22 cellular contexts compared by ENCODE assay signal in genomic region chr3:111579495-111579894, GRCh38. TPM values are rescaled to one million over a fixed set of nuclear protein-coding genes. Genes with fewer than 3 reads are reported as not detected.
DNase-seq lines count a peak whose midpoint lies in the region; ATAC-seq, FAIRE-seq and TF ChIP-seq lines count a peak whose summit lies in the region.
"Had no signal": no experiment of that assay in that cellular context is flagged by ENCODE, and none has a peak within 500 bp of the region (broad histone marks: within the 10 kb centered on the region; RNA-seq: fewer than 3 reads in every experiment).

No MANE protein-coding gene starts in this region.

- H3K4me1 Mint-ChIP-seq in activated CD4-positive, alpha-beta T cell treated with anti-CD3 and anti-CD28 coated beads for 36 hours: peaks cover 78% of the 10 kb centered on the region
- peaks cover 87% of the 10 kb centered on the region for H3K4me1 Mint-ChIP-seq in activated T-helper 1 cell treated with anti-CD3 and anti-CD28 coated beads, Interleukin-12 subunit alpha, Interleukin-12 subunit beta, Interleukin-2, Interleukin-4 antibody, amounts not matched to agents 30 ng/mL and 10 ng/mL and 1 ng/mL, durations not matched to agents 14 hours and 24 hours and 36 hours (ENCODE audit: low read depth)
- H3K4me1 Mint-ChIP-seq in natural killer cell: peaks cover 46 to 50% of the 10 kb centered on the region in 2 donors

- H3K4me1 ChIP-seq in A549: peaks cover 61% of the 10 kb centered on the region
- no peaks in the 10 kb centered on the region for H3K4me1 ChIP-seq in left lung

- H3K27ac Mint-ChIP-seq in activated CD4-positive, alpha-beta T cell treated with anti-CD3 and anti-CD28 coated beads for 36 hours: peak overlapping the region; percentile 72
- peak overlapping the region; percentile 49 for H3K27ac Mint-ChIP-seq in activated T-helper 1 cell treated with anti-CD3 and anti-CD28 coated beads, Interleukin-12 subunit alpha, Interleukin-12 subunit beta, Interleukin-2, Interleukin-4 antibody, amounts not matched to agents 30 ng/mL and 10 ng/mL and 1 ng/mL, durations not matched to agents 14 hours and 24 hours and 36 hours
- H3K27ac Mint-ChIP-seq in natural killer cell: peak overlapping the region; percentile 23 to 69
- H3K27ac Mint-ChIP-seq: HFFc6 had no signal

- H3K9me3 ChIP-seq in A549 (peaks cover 5% of the 10 kb centered on the region; the same call in 1 of the 3 replicates), left lung (no peaks in the 10 kb centered on the region)

- no peaks in the 10 kb centered on the region for H3K27me3 Mint-ChIP-seq in activated CD4-positive, alpha-beta T cell treated with anti-CD3 and anti-CD28 coated beads for 36 hours
- H3K27me3 Mint-ChIP-seq in activated T-helper 1 cell treated with anti-CD3 and anti-CD28 coated beads, Interleukin-12 subunit alpha, Interleukin-12 subunit beta, Interleukin-2, Interleukin-4 antibody, amounts not matched to agents 30 ng/mL and 10 ng/mL and 1 ng/mL, durations not matched to agents 14 hours and 24 hours and 36 hours (ENCODE audit: insufficient read depth): no peaks in the 10 kb centered on the region
- no peaks in the 10 kb centered on the region for H3K27me3 Mint-ChIP-seq in natural killer cell (ENCODE audit: low read depth in 2 of 2)
- H3K27me3 Mint-ChIP-seq: CD8-positive, alpha-beta memory T cell had no signal

- CTCF ChIA-PET in activated CD4-positive, alpha-beta T cell treated with anti-CD3 and anti-CD28 coated beads for 36 hours (lab: Charles Lee): interaction anchor here (1.7 to 3.1 kb wide), 6 partner anchors 11 to 136 kb away, joined by 3 to 33 read pairs (median 10); no protein-coding TSS in a partner anchor
- CTCF ChIA-PET in A549 (lab: Yijun Ruan, JAX): interaction anchor here (1.6 to 6.4 kb wide), 6 partner anchors 15 to 136 kb away, joined by 4 to 112 read pairs (median 22); partner anchors contain the start of gene ZBED2

- peak overlapping the region; percentile 74 to 82; a peak in 4 of 6 replicates for H3K27ac ChIP-seq in A549
- no peak overlapping the region for H3K27ac ChIP-seq in left lung
- H3K27ac ChIP-seq: BLaER1, KMS-11 had no signal

- POLR2A ChIA-PET in activated CD4-positive, alpha-beta T cell treated with anti-CD3 and anti-CD28 coated beads for 36 hours (lab: Charles Lee): no interaction called here
- POLR2A ChIA-PET in A549 (lab: Yijun Ruan, JAX): no interaction called here

- no peak overlapping the region for H3K4me2 ChIP-seq in A549
- H3K4me2 ChIP-seq: BLaER1, KMS-11 had no signal

- peaks cover 76% of the 10 kb centered on the region for H3K36me3 Mint-ChIP-seq in activated CD4-positive, alpha-beta T cell treated with anti-CD3 and anti-CD28 coated beads for 36 hours (ENCODE audit: low read depth)
- H3K36me3 Mint-ChIP-seq in activated T-helper 1 cell treated with anti-CD3 and anti-CD28 coated beads, Interleukin-12 subunit alpha, Interleukin-12 subunit beta, Interleukin-2, Interleukin-4 antibody, amounts not matched to agents 30 ng/mL and 10 ng/mL and 1 ng/mL, durations not matched to agents 14 hours and 24 hours and 36 hours (ENCODE audit: low read depth): peaks cover 70% of the 10 kb centered on the region
- H3K36me3 Mint-ChIP-seq in natural killer cell: no peaks in the 10 kb centered on the region

- no peak for ATAC-seq in activated CD4-positive, alpha-beta T cell treated with anti-CD3 and anti-CD28 coated beads for 36 hours
- ATAC-seq in A549 (no peak), natural killer cell (no peak), HG03520 (IDR thresholded peaks at IDR 0.05; ENCODE audit: unreplicated experiment) (no peak), left lung (no peak)
- ATAC-seq: HepG2, PC-3 had no signal

- TF ChIP-seq EP300 in A549 (IDR thresholded peaks at IDR 0.05): no peak

- H3K36me3 ChIP-seq in left lung: no peaks in the 10 kb centered on the region

- no peak for TF ChIP-seq RAD21 in A549 (conservative IDR thresholded peaks at IDR 0.05 in 1 of 2, IDR thresholded peaks at IDR 0.05 in 1 of 2)

- H3K4me3 Mint-ChIP-seq in activated CD4-positive, alpha-beta T cell treated with anti-CD3 and anti-CD28 coated beads for 36 hours: no peak overlapping the region
- no peak overlapping the region for H3K4me3 Mint-ChIP-seq in activated T-helper 1 cell treated with anti-CD3 and anti-CD28 coated beads, Interleukin-12 subunit alpha, Interleukin-12 subunit beta, Interleukin-2, Interleukin-4 antibody, amounts not matched to agents 30 ng/mL and 10 ng/mL and 1 ng/mL, durations not matched to agents 14 hours and 24 hours and 36 hours
- no peak overlapping the region for H3K4me3 Mint-ChIP-seq in natural killer cell
- H3K4me3 Mint-ChIP-seq: CD8-positive, alpha-beta memory T cell; HFFc6 had no signal

- 89% methylated on average over 5 of the region's 5 CpGs for WGBS in A549 (ENCODE audit: missing lambda C conversion rate)

- H3K27me3 ChIP-seq in left lung: no peaks in the 10 kb centered on the region
- H3K27me3 ChIP-seq: BLaER1 had no signal

- intact Hi-C loops in activated CD4-positive, alpha-beta T cell treated with anti-CD3 and anti-CD28 coated beads for 36 hours (cut with DNase I, micrococcal nuclease): loop anchor here (5.0 to 10.0 kb wide), 3 partner anchors 88 to 388 kb away; no protein-coding TSS in a partner anchor
- intact Hi-C loops in activated T-helper 1 cell treated with anti-CD3 and anti-CD28 coated beads, Interleukin-12 subunit alpha, Interleukin-12 subunit beta, Interleukin-2, Interleukin-4 antibody, amounts not matched to agents 30 ng/mL and 10 ng/mL and 1 ng/mL, durations not matched to agents 14 hours and 24 hours and 36 hours (cut with micrococcal nuclease): loop anchor here (2.0 kb wide), 1 partner anchor 395 kb away; no protein-coding TSS in a partner anchor
- intact Hi-C loops in natural killer cell (cut with micrococcal nuclease): loop anchor here (5.0 kb wide), 1 partner anchor 38 kb away; no protein-coding TSS in a partner anchor
- intact Hi-C loops in left lung (cut with DNase I): no loop called here

- no peak for TF ChIP-seq POLR2A in A549 (IDR thresholded peaks at IDR 0.05; ENCODE audit: low read length)

- H3K9me3 Mint-ChIP-seq in activated CD4-positive, alpha-beta T cell treated with anti-CD3 and anti-CD28 coated beads for 36 hours (ENCODE audit: low read depth): peaks cover 4% of the 10 kb centered on the region
- H3K9me3 Mint-ChIP-seq in activated T-helper 1 cell treated with anti-CD3 and anti-CD28 coated beads, Interleukin-12 subunit alpha, Interleukin-12 subunit beta, Interleukin-2, Interleukin-4 antibody, amounts not matched to agents 30 ng/mL and 10 ng/mL and 1 ng/mL, durations not matched to agents 14 hours and 24 hours and 36 hours: peaks cover 6% of the 10 kb centered on the region
- H3K9me3 Mint-ChIP-seq in natural killer cell: no peaks in the 10 kb centered on the region
- H3K9me3 Mint-ChIP-seq: CD8-positive, alpha-beta memory T cell; HFFc6 had no signal

- DNase-seq in activated CD4-positive, alpha-beta T cell treated with anti-CD3 and anti-CD28 coated beads for 36 hours: no peak
- no peak for DNase-seq in activated CD4-positive, alpha-beta T cell treated with anti-CD3 and anti-CD28 coated beads for 48 hours
- DNase-seq in A549 (ENCODE audit: low read depth in 1 of 2, low spot score in 1 of 2) (no peak), natural killer cell (no peak), left lung (no peak), NCI-H2171 (lab: John Stamatoyannopoulos, UW) (no peak)
- no peak for DNase-seq in activated T-helper 1 cell treated with anti-CD3 and anti-CD28 coated beads, Interleukin-12 subunit alpha, Interleukin-12 subunit beta, Interleukin-2, Interleukin-4 antibody, amounts not matched to agents 30 ng/mL and 10 ng/mL and 1 ng/mL, durations not matched to agents 14 hours and 24 hours and 36 hours (ENCODE audit: low spot score)
- DNase-seq: 8988T; CD8-positive, alpha-beta memory T cell; DMS79; HFFc6; NCI-H1436; NCI-H2029 treated with DMSO at 0.1 percent for 48 hours; NCI-H774; PC-3 had no signal

- no peak for FAIRE-seq in A549 (lab: Jason Lieb, UNC)
- FAIRE-seq: D721Med, H54, HepG2 had no signal

- TF ChIP-seq CTCF in A549 (IDR thresholded peaks at IDR 0.05) (no peak), natural killer cell (IDR thresholded peaks at IDR 0.05) (no peak), left lung (IDR thresholded peaks at IDR 0.05) (no peak)

- H3K4me3 ChIP-seq in A549: no peak overlapping the region
- no peak overlapping the region for H3K4me3 ChIP-seq in left lung
- H3K4me3 ChIP-seq: BLaER1 had no signal

RNA-seq across cellular contexts. Expression of gene ZBED2, which starts 15.7 kb away (rescaled TPM):
- 100 to 1,000 TPM; 313 to 418 TPM for total RNA-seq in activated CD4-positive, alpha-beta T cell treated with anti-CD3 and anti-CD28 coated beads for 36 hours
- polyA plus RNA-seq in A549 (2011; rRNA removed) (0.48 and 0.63 TPM in 2 replicates), A549 (2017; fragmentation: RNase III; extraction: RNeasy Plus Mini Kit Qiagen cat#74134 plus additional on column Dnase treatment) (1.1 to 1.9 TPM (median 1.8 TPM) in 3 replicates)
- polyA plus RNA-seq in A549 (2012; cell fraction: cytosol; rRNA removed): 0.20 and 0.23 TPM in 2 replicates
- polyA plus RNA-seq in A549 (2012; cell fraction: nucleus; rRNA removed): 0.17 and 0.31 TPM in 2 replicates
- polyA minus RNA-seq in A549 (2011; rRNA and poly(A)+ RNA removed): 0.25 and 0.29 TPM in 2 replicates
- total RNA-seq in activated T-helper 1 cell treated with anti-CD3 and anti-CD28 coated beads, Interleukin-12 subunit alpha, Interleukin-12 subunit beta, Interleukin-2, Interleukin-4 antibody, amounts not matched to agents 30 ng/mL and 10 ng/mL and 1 ng/mL, durations not matched to agents 14 hours and 24 hours and 36 hours: 812 and 827 TPM in 2 replicates
- total RNA-seq in natural killer cell (under 1 TPM in 1 of 3 donors, not detected in 2; 0.26 TPM), left lung (10 to 100 TPM; 11.3 to 19.2 TPM)
- total RNA-seq: NCI-H460 had no signal
- polyA plus RNA-seq: HepG2 had no signal

RNA-seq across cellular contexts. Expression of gene CD96, which starts 37.5 kb away (rescaled TPM):
- 10 to 100 TPM; 38.3 to 40.8 TPM for total RNA-seq in activated CD4-positive, alpha-beta T cell treated with anti-CD3 and anti-CD28 coated beads for 36 hours
- not detected in 2 replicates for polyA plus RNA-seq in A549 (2011; rRNA removed)
- 0.01 TPM in 1 of 2 replicates, not detected in the other for polyA plus RNA-seq in A549 (2012; cell fraction: cytosol; rRNA removed)
- not detected in 2 replicates for polyA plus RNA-seq in A549 (2012; cell fraction: nucleus; rRNA removed)
- polyA plus RNA-seq in A549 (2017; fragmentation: RNase III; extraction: RNeasy Plus Mini Kit Qiagen cat#74134 plus additional on column Dnase treatment): 0.03 TPM in 1 of 3 replicates, not detected in the others
- not detected in 2 replicates for polyA minus RNA-seq in A549 (2011; rRNA and poly(A)+ RNA removed)
- total RNA-seq in activated T-helper 1 cell treated with anti-CD3 and anti-CD28 coated beads, Interleukin-12 subunit alpha, Interleukin-12 subunit beta, Interleukin-2, Interleukin-4 antibody, amounts not matched to agents 30 ng/mL and 10 ng/mL and 1 ng/mL, durations not matched to agents 14 hours and 24 hours and 36 hours: 79.1 and 79.7 TPM in 2 replicates
- total RNA-seq in natural killer cell: 100 to 1,000 TPM; 146 to 191 (median 166) TPM
- 1 to 10 TPM; 2.9 to 5.3 TPM for total RNA-seq in left lung
- total RNA-seq: HepG2, HFFc6, NCI-H460, PC-3 had no signal
- polyA plus RNA-seq: HepG2 had no signal

Comparison
In these comparisons a context has a peak if more than half of its experiments do, and no peak if none do; other contexts are left out.
1. H3K27ac ChIP-seq: peak in A549 (2 of 2); none in left lung (0 of 2).
2. RNA of gene ZBED2, which starts 15.7 kb away (total RNA-seq): 812 to 827 TPM in activated T-helper 1 cell treated with anti-CD3 and anti-CD28 coated beads, Interleukin-12 subunit alpha, Interleukin-12 subunit beta, Interleukin-2, Interleukin-4 antibody, amounts not matched to agents 30 ng/mL and 10 ng/mL and 1 ng/mL, durations not matched to agents 14 hours and 24 hours and 36 hours and 313 to 418 TPM in activated CD4-positive, alpha-beta T cell treated with anti-CD3 and anti-CD28 coated beads for 36 hours; 11.3 to 19.2 TPM in left lung and 0.26 TPM in natural killer cell; every median in the first group is over 10 times any median in the second.
3. RNA of gene CD96, which starts 37.5 kb away (total RNA-seq): 146 to 191 TPM in natural killer cell, 79.1 to 79.7 TPM in activated T-helper 1 cell treated with anti-CD3 and anti-CD28 coated beads, Interleukin-12 subunit alpha, Interleukin-12 subunit beta, Interleukin-2, Interleukin-4 antibody, amounts not matched to agents 30 ng/mL and 10 ng/mL and 1 ng/mL, durations not matched to agents 14 hours and 24 hours and 36 hours and 38.3 to 40.8 TPM in activated CD4-positive, alpha-beta T cell treated with anti-CD3 and anti-CD28 coated beads for 36 hours; 2.9 to 5.3 TPM in left lung; every median in the first group is over 4 times any median in the second.
4. intact Hi-C loops: an anchor here in activated CD4-positive, alpha-beta T cell treated with anti-CD3 and anti-CD28 coated beads for 36 hours (5.0 to 10.0 kb wide), activated T-helper 1 cell treated with anti-CD3 and anti-CD28 coated beads, Interleukin-12 subunit alpha, Interleukin-12 subunit beta, Interleukin-2, Interleukin-4 antibody, amounts not matched to agents 30 ng/mL and 10 ng/mL and 1 ng/mL, durations not matched to agents 14 hours and 24 hours and 36 hours (2.0 kb wide) and natural killer cell (5.0 kb wide); none called in left lung.
5. Peak in every context shown above with its lines, with median percentiles within 50 percentile points of each other: H3K27ac Mint-ChIP-seq.